22 cellular contexts compared by ENCODE assay signal in the genomic region with DNA sequence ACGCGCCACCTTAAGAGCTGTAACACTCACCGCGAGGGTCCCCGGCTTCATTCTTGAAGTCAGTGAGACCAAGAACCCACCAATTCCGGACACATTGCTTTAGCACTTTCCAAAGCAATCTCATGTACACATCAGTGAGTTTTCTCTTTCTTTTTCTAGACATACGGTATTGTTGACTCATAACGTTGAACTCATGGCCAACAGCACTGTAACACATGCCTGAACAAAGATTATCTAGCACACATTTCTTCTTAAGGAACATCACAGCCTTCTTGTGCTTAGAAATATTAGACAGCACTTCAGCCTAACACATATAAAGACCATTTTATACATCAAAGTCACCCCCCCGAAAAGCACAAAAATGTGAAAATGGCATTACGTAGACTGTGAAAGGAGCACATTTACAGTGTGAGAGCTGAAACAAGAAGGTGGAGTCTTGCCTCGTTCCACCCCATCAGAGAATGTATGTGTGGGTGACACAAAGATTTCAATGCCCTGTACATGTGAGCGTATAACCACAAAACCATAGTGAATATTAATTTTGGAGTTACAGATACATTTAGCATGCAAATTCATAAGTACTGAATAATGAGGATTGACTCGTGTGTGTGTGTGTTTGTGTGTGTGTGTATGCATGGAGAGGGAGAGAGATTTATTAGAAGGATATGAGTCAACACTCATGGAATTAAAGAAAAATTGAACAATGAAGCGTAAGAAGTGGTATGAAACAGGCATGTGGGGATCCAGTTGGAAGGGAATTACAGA.
A peak's percentile ranks its signal among the peaks of the same experiment; 100 is the strongest.
DNase-seq lines count a peak whose midpoint lies in the region; ATAC-seq, FAIRE-seq and TF ChIP-seq lines count a peak whose summit lies in the region.
"Had no signal": no experiment of that assay in that cellular context is flagged by ENCODE, and none has a peak within 500 bp of the region (broad histone marks: within the 10 kb centered on the region; RNA-seq: fewer than 3 reads in every experiment).

No MANE protein-coding gene starts in this region.

- no peak for FAIRE-seq in small intestine (lab: Jason Lieb, UNC)
- FAIRE-seq: A204.1 had no signal

- no peaks in the 10 kb centered on the region for H3K4me1 Mint-ChIP-seq in endothelial cell (ENCODE audit: unreplicated experiment)
- H3K4me1 Mint-ChIP-seq in activated naive CD8-positive, alpha-beta T cell treated with anti-CD3 and anti-CD28 coated beads for 36 hours, result no peaks in the 10 kb centered on the region
- H3K4me1 Mint-ChIP-seq: endodermal cell; natural killer cell; stimulated activated memory B cell treated with anti-CD40 and anti-IgM and Interleukin-4, amounts not matched to agents 10 μg/mL and 1 μg/mL and 100 μg/mL, for 72 hours had no signal

- H3K27ac Mint-ChIP-seq in endothelial cell (ENCODE audit: unreplicated experiment), result no peak overlapping the region
- no peak overlapping the region for H3K27ac Mint-ChIP-seq in activated naive CD8-positive, alpha-beta T cell treated with anti-CD3 and anti-CD28 coated beads for 36 hours
- H3K27ac Mint-ChIP-seq: activated naive CD4-positive, alpha-beta T cell treated with anti-CD3 and anti-CD28 coated beads, Interleukin-2, amount 50 U/mL, for 72 hours; endodermal cell; natural killer cell; stimulated activated memory B cell treated with anti-CD40 and anti-IgM and Interleukin-4, amounts not matched to agents 10 μg/mL and 1 μg/mL and 100 μg/mL, for 72 hours had no signal

- no peaks in the 10 kb centered on the region for H3K36me3 ChIP-seq in RWPE2 (ENCODE audit: low read depth)
- no peaks in the 10 kb centered on the region for H3K36me3 ChIP-seq in small intestine (ENCODE audit: control insufficient read depth in 2 of 2, insufficient read depth in 2 of 2, low read length in 2 of 2)
- H3K36me3 ChIP-seq: transverse colon had no signal

- no peaks in the 10 kb centered on the region for H3K9me3 ChIP-seq in RWPE2 (ENCODE audit: severe bottlenecking)
- no peaks in the 10 kb centered on the region for H3K9me3 ChIP-seq in small intestine (ENCODE audit: control insufficient read depth, low read depth)
- H3K9me3 ChIP-seq: Caco-2 had no signal

- TF ChIP-seq CTCF in RWPE2 (IDR thresholded peaks at IDR 0.05; ENCODE audit: poor library complexity, severe bottlenecking), result no peak
- TF ChIP-seq CTCF in fibroblast of mammary gland (conservative IDR thresholded peaks at IDR 0.05; ENCODE audit: control insufficient read depth, insufficient read depth, low read depth, low read length), result no peak
- no peak for TF ChIP-seq CTCF in endothelial cell (IDR thresholded peaks at IDR 0.05; ENCODE audit: unreplicated experiment)

- peak; percentile 91 for ATAC-seq in RWPE2 (ENCODE audit: low read depth)
- ATAC-seq: activated naive CD4-positive, alpha-beta T cell treated with anti-CD3 and anti-CD28 coated beads, Interleukin-2, amount 50 U/mL, for 72 hours; activated T-cell treated with anti-CD3 and anti-CD28 coated beads, Interleukin-2, amount 50 U/mL, for 4 hours; natural killer cell; psoas muscle; stimulated activated memory B cell treated with anti-CD40 and anti-IgM and Interleukin-4, amounts not matched to agents 10 μg/mL and 1 μg/mL and 100 μg/mL, for 72 hours had no signal

- H3K9me3 Mint-ChIP-seq in endothelial cell (ENCODE audit: unreplicated experiment), result no peaks in the 10 kb centered on the region
- peaks cover 11% of the 10 kb centered on the region for H3K9me3 Mint-ChIP-seq in activated naive CD8-positive, alpha-beta T cell treated with anti-CD3 and anti-CD28 coated beads for 36 hours

- 90 to 96% (median 93%) methylated on average over 14 of the region's 14 CpGs for WGBS in small intestine, 3 donors

- DNase-seq in A172 (ENCODE audit: low spot score), result peak; percentile 11
- DNase-seq in H4 (ENCODE audit: low spot score), result peak; percentile 14
- DNase-seq in RWPE2 (ENCODE audit: low spot score), result no peak
- DNase-seq in fibroblast of mammary gland (ENCODE audit: low read depth), result peak; percentile 69
- no peak for DNase-seq in small intestine
- DNase-seq in endothelial cell (ENCODE audit: low spot score), result no peak
- DNase-seq in NAMALWA (ENCODE audit: low spot score), result no peak
- DNase-seq in activated naive CD8-positive, alpha-beta T cell treated with anti-CD3 and anti-CD28 coated beads for 36 hours, result no peak
- DNase-seq: activated CD4-positive, alpha-beta T cell treated with anti-CD3 and anti-CD28 coated beads, Interleukin-2, amount 50 U/mL, for 48 hours; activated T-cell treated with anti-CD3 and anti-CD28 coated beads, Interleukin-2, amount 50 U/mL, for 4 hours; Caco-2; caudate nucleus; endodermal cell; GF-D8; natural killer cell; OCI-M1; psoas muscle; stimulated activated CD4-positive, alpha-beta T cell treated with anti-CD3 and anti-CD28 coated beads, Interleukin-12 subunit alpha, Interleukin-12 subunit beta, amount 100 ng/mL, for 4 hours; transverse colon had no signal

- H3K4me1 ChIP-seq in RWPE2 (ENCODE audit: insufficient read depth, poor library complexity, severe bottlenecking), result peaks cover 16% of the 10 kb centered on the region
- no peaks in the 10 kb centered on the region for H3K4me1 ChIP-seq in small intestine (ENCODE audit: control insufficient read depth in 2 of 2, insufficient read depth in 1 of 2, low read depth in 1 of 2, low read length in 1 of 2)
- H3K4me1 ChIP-seq: Caco-2, psoas muscle, transverse colon had no signal

- H3K36me3 Mint-ChIP-seq in endothelial cell (ENCODE audit: low read depth, unreplicated experiment), result no peaks in the 10 kb centered on the region
- H3K36me3 Mint-ChIP-seq in activated naive CD8-positive, alpha-beta T cell treated with anti-CD3 and anti-CD28 coated beads for 36 hours, result no peaks in the 10 kb centered on the region
- H3K36me3 Mint-ChIP-seq: activated naive CD4-positive, alpha-beta T cell treated with anti-CD3 and anti-CD28 coated beads, Interleukin-2, amount 50 U/mL, for 72 hours; stimulated activated memory B cell treated with anti-CD40 and anti-IgM and Interleukin-4, amounts not matched to agents 10 μg/mL and 1 μg/mL and 100 μg/mL, for 72 hours had no signal

- H3K4me3 ChIP-seq in RWPE2 (ENCODE audit: severe bottlenecking) (no peak overlapping the region), fibroblast of mammary gland (ENCODE audit: control insufficient read depth, low read depth, low read length) (no peak overlapping the region), small intestine (ENCODE audit: low read depth in 1 of 2, low read length in 2 of 2) (no peak overlapping the region)
- H3K4me3 ChIP-seq: psoas muscle, transverse colon had no signal

- H3K4me3 Mint-ChIP-seq in endothelial cell (ENCODE audit: unreplicated experiment), result no peak overlapping the region
- H3K4me3 Mint-ChIP-seq in activated naive CD8-positive, alpha-beta T cell treated with anti-CD3 and anti-CD28 coated beads for 36 hours, result no peak overlapping the region
- H3K4me3 Mint-ChIP-seq: activated T-cell treated with anti-CD3 and anti-CD28 coated beads, Interleukin-2, amount 50 U/mL, for 4 hours; endodermal cell; natural killer cell; stimulated activated memory B cell treated with anti-CD40 and anti-IgM and Interleukin-4, amounts not matched to agents 10 μg/mL and 1 μg/mL and 100 μg/mL, for 72 hours had no signal

- H3K27me3 ChIP-seq in RWPE2 (ENCODE audit: insufficient read depth, poor library complexity, severe bottlenecking) (no peaks in the 10 kb centered on the region), small intestine (ENCODE audit: control insufficient read depth in 2 of 2, insufficient read depth in 2 of 2, low read length in 2 of 2) (no peaks in the 10 kb centered on the region)
- H3K27me3 ChIP-seq: transverse colon had no signal

- peak overlapping the region; percentile 75 for H3K27ac ChIP-seq in RWPE2 (ENCODE audit: poor library complexity, severe bottlenecking)
- H3K27ac ChIP-seq in small intestine (ENCODE audit: low read depth in 1 of 2, low read length in 1 of 2), result no peak overlapping the region
- H3K27ac ChIP-seq: psoas muscle, transverse colon had no signal

- H3K27me3 Mint-ChIP-seq in endothelial cell (ENCODE audit: unreplicated experiment), result peaks cover 2% of the 10 kb centered on the region
- no peaks in the 10 kb centered on the region for H3K27me3 Mint-ChIP-seq in activated naive CD8-positive, alpha-beta T cell treated with anti-CD3 and anti-CD28 coated beads for 36 hours
- H3K27me3 Mint-ChIP-seq: stimulated activated memory B cell treated with anti-CD40 and anti-IgM and Interleukin-4, amounts not matched to agents 10 μg/mL and 1 μg/mL and 100 μg/mL, for 72 hours had no signal

Comparison
In these comparisons a context has a peak if more than half of its experiments do, and no peak if none do; other contexts are left out.
1. DNase-seq: peak in A172 (single experiment), H4 (single experiment) and fibroblast of mammary gland (single experiment); none in RWPE2 (single experiment), small intestine (single experiment), endothelial cell (single experiment), NAMALWA (single experiment) and activated naive CD8-positive, alpha-beta T cell treated with anti-CD3 and anti-CD28 coated beads for 36 hours (single experiment).